8 cellular contexts compared by ENCODE assay signal in genomic region chr9:40106003-40106782, GRCh38.
A peak's percentile ranks its signal among the peaks of the same experiment; 100 is the strongest.
DNase-seq lines count a peak whose midpoint lies in the region; ATAC-seq and TF ChIP-seq lines count a peak whose summit lies in the region.
"Not testable (repeated sequence)": the region's sequence is repeated elsewhere in the genome, so short reads cannot be mapped to it uniquely, and the experiment has no call there.

No MANE protein-coding gene starts in this region.

- peak overlapping the region; percentile 85 for H3K4me3 Mint-ChIP-seq in activated naive CD8-positive, alpha-beta T cell treated with anti-CD3 and anti-CD28 coated beads for 36 hours

- WGBS in thymus: 7% methylated on average over 58 of the region's 71 CpGs

- H3K4me1 ChIP-seq in thymus (ENCODE audit: control insufficient read depth, insufficient read depth, low read length): not testable (repeated sequence)

- not testable (repeated sequence) for H3K27me3 ChIP-seq in WERI-Rb-1 (ENCODE audit: insufficient read depth, low read depth, severe bottlenecking); thymus (ENCODE audit: control insufficient read depth, insufficient read depth)

- not testable (repeated sequence) for H3K27ac ChIP-seq in WERI-Rb-1; thymus (ENCODE audit: low read depth)

- H3K4me3 ChIP-seq in WERI-Rb-1 (ENCODE audit: low read depth, low read length): not testable (repeated sequence)
- H3K4me3 ChIP-seq in epithelial cell of proximal tubule (ENCODE audit: low read depth, low read length) (peak overlapping the region; percentile 63), retinal pigment epithelial cell (ENCODE audit: low read length) (peak overlapping the region; percentile 51), thymus (ENCODE audit: low read length) (peak overlapping the region; percentile 43)

- not testable (repeated sequence) for H3K36me3 Mint-ChIP-seq in activated naive CD8-positive, alpha-beta T cell treated with anti-CD3 and anti-CD28 coated beads for 36 hours

- H3K9me3 ChIP-seq in WERI-Rb-1 (ENCODE audit: severe bottlenecking); thymus (ENCODE audit: control insufficient read depth): not testable (repeated sequence)

- H3K36me3 ChIP-seq in WERI-Rb-1; thymus (ENCODE audit: control insufficient read depth, insufficient read depth): not testable (repeated sequence)

- peak overlapping the region; percentile 75 for H3K27ac Mint-ChIP-seq in activated naive CD8-positive, alpha-beta T cell treated with anti-CD3 and anti-CD28 coated beads for 36 hours

- H3K4me1 Mint-ChIP-seq in activated naive CD8-positive, alpha-beta T cell treated with anti-CD3 and anti-CD28 coated beads for 36 hours: not testable (repeated sequence)

- not testable (repeated sequence) for H3K27me3 Mint-ChIP-seq in activated naive CD8-positive, alpha-beta T cell treated with anti-CD3 and anti-CD28 coated beads for 36 hours

- not testable (repeated sequence) for TF ChIP-seq CTCF in WERI-Rb-1 (IDR thresholded peaks at IDR 0.05; ENCODE audit: low read depth, low read length); epithelial cell of proximal tubule (conservative IDR thresholded peaks at IDR 0.05; ENCODE audit: low read depth, low read length); retinal pigment epithelial cell (conservative IDR thresholded peaks at IDR 0.05; ENCODE audit: low read depth, low read length)

- ATAC-seq in left lobe of liver: peak; percentile 60

- DNase-seq in ELF-1 (ENCODE audit: low read depth, low spot score) (peak; percentile 9), HT-29 (ENCODE audit: low spot score) (peak; percentile 0), WERI-Rb-1 (peak; percentile 8), left lobe of liver (ENCODE audit: low spot score) (peak; percentile 45)
- DNase-seq in activated naive CD8-positive, alpha-beta T cell treated with anti-CD3 and anti-CD28 coated beads for 36 hours: peak; percentile 10
- DNase-seq in epithelial cell of proximal tubule (ENCODE audit: low read depth); retinal pigment epithelial cell (ENCODE audit: low read depth): not testable (repeated sequence)

- not testable (repeated sequence) for H3K9me3 Mint-ChIP-seq in activated naive CD8-positive, alpha-beta T cell treated with anti-CD3 and anti-CD28 coated beads for 36 hours
